ENCODE assay signal across 1 cellular context in genomic region chr2:195257979-195258378, GRCh38.
TF ChIP-seq lines count a peak whose summit lies in the region.

No MANE protein-coding gene starts in this region.

TF ChIP-seq in GM23338, 12 proteins besides CTCF, POLR2A, EP300 and RAD21 (continued from another document):
- TF ChIP-seq ZNF462 (CRISPR knock-in tag; IDR thresholded peaks at IDR 0.05) (no peak), EZH2 (IDR thresholded peaks at IDR 0.05; ENCODE audit: low read depth, unreplicated experiment) (no peak), NANOG (IDR thresholded peaks at IDR 0.05; ENCODE audit: borderline replicate concordance) (no peak), JUNB (IDR thresholded peaks at IDR 0.05; ENCODE audit: unreplicated experiment) (no peak), STAT1 (IDR thresholded peaks at IDR 0.05; ENCODE audit: unreplicated experiment) (no peak), EZH2phosphoT487 (IDR thresholded peaks at IDR 0.05; ENCODE audit: unreplicated experiment) (no peak), ZNF331 (CRISPR knock-in tag; IDR thresholded peaks at IDR 0.05; ENCODE audit: low read depth) (no peak), CREB1 (CRISPR knock-in tag; IDR thresholded peaks at IDR 0.05; ENCODE audit: low read depth) (no peak), REST (IDR thresholded peaks at IDR 0.05; ENCODE audit: unreplicated experiment) (no peak), POLR2AphosphoS5 (IDR thresholded peaks at IDR 0.05; ENCODE audit: low read depth) (no peak), ZNF114 (CRISPR knock-in tag; IDR thresholded peaks at IDR 0.05) (no peak)
